ENCODE assay signal across 2 cellular contexts in the genomic region with DNA sequence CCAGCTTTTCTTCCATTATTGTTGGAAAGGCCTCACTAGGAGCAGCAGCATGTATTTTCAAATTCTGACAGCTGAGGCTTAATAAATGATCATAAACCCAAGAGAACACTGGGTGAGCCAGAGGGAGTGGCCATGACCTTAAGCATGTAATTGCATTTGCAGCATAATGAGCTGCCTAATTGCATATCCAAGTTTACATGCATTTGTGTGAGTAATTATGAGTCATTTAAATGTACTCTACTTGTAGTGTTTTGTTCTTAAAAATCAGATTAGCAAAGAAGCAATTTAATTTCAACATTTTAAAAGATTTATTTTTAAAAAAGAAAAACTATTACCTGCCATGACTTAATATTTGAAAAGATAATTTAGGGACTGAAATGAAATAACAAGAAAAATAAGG.
TF ChIP-seq lines count a peak whose summit lies in the region.

No MANE protein-coding gene starts in this region.

TF ChIP-seq in GM23338, 12 proteins besides CTCF, POLR2A, EP300 and RAD21 (continued from another document):
- TF ChIP-seq, protein P1, sequence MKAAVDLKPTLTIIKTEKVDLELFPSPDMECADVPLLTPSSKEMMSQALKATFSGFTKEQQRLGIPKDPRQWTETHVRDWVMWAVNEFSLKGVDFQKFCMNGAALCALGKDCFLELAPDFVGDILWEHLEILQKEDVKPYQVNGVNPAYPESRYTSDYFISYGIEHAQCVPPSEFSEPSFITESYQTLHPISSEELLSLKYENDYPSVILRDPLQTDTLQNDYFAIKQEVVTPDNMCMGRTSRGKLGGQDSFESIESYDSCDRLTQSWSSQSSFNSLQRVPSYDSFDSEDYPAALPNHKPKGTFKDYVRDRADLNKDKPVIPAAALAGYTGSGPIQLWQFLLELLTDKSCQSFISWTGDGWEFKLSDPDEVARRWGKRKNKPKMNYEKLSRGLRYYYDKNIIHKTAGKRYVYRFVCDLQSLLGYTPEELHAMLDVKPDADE (IDR thresholded peaks at IDR 0.05) = no peak
- TF ChIP-seq, protein P2, sequence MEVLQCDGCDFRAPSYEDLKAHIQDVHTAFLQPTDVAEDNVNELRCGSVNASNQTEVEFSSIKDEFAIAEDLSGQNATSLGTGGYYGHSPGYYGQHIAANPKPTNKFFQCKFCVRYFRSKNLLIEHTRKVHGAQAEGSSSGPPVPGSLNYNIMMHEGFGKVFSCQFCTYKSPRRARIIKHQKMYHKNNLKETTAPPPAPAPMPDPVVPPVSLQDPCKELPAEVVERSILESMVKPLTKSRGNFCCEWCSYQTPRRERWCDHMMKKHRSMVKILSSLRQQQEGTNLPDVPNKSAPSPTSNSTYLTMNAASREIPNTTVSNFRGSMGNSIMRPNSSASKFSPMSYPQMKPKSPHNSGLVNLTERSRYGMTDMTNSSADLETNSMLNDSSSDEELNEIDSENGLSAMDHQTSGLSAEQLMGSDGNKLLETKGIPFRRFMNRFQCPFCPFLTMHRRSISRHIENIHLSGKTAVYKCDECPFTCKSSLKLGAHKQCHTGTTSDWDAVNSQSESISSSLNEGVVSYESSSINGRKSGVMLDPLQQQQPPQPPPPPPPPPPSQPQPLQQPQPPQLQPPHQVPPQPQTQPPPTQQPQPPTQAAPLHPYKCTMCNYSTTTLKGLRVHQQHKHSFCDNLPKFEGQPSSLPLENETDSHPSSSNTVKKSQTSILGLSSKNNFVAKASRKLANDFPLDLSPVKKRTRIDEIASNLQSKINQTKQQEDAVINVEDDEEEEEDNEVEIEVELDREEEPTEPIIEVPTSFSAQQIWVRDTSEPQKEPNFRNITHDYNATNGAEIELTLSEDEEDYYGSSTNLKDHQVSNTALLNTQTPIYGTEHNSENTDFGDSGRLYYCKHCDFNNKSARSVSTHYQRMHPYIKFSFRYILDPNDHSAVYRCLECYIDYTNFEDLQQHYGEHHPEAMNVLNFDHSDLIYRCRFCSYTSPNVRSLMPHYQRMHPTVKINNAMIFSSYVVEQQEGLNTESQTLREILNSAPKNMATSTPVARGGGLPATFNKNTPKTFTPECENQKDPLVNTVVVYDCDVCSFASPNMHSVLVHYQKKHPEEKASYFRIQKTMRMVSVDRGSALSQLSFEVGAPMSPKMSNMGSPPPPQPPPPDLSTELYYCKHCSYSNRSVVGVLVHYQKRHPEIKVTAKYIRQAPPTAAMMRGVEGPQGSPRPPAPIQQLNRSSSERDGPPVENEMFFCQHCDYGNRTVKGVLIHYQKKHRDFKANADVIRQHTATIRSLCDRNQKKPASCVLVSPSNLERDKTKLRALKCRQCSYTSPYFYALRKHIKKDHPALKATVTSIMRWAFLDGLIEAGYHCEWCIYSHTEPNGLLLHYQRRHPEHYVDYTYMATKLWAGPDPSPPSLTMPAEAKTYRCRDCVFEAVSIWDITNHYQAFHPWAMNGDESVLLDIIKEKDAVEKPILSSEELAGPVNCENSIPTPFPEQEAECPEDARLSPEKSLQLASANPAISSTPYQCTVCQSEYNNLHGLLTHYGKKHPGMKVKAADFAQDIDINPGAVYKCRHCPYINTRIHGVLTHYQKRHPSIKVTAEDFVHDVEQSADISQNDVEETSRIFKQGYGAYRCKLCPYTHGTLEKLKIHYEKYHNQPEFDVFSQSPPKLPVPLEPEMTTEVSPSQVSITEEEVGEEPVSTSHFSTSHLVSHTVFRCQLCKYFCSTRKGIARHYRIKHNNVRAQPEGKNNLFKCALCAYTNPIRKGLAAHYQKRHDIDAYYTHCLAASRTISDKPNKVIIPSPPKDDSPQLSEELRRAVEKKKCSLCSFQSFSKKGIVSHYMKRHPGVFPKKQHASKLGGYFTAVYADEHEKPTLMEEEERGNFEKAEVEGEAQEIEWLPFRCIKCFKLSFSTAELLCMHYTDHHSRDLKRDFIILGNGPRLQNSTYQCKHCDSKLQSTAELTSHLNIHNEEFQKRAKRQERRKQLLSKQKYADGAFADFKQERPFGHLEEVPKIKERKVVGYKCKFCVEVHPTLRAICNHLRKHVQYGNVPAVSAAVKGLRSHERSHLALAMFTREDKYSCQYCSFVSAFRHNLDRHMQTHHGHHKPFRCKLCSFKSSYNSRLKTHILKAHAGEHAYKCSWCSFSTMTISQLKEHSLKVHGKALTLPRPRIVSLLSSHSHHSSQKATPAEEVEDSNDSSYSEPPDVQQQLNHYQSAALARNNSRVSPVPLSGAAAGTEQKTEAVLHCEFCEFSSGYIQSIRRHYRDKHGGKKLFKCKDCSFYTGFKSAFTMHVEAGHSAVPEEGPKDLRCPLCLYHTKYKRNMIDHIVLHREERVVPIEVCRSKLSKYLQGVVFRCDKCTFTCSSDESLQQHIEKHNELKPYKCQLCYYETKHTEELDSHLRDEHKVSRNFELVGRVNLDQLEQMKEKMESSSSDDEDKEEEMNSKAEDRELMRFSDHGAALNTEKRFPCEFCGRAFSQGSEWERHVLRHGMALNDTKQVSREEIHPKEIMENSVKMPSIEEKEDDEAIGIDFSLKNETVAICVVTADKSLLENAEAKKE (CRISPR knock-in tag; IDR thresholded peaks at IDR 0.05) = no peak
- TF ChIP-seq ZNF114 (CRISPR knock-in tag; IDR thresholded peaks at IDR 0.05) (no peak), JUNB (IDR thresholded peaks at IDR 0.05; ENCODE audit: unreplicated experiment) (no peak), CREB1 (CRISPR knock-in tag; IDR thresholded peaks at IDR 0.05; ENCODE audit: low read depth) (no peak), POLR2AphosphoS5 (IDR thresholded peaks at IDR 0.05; ENCODE audit: low read depth) (no peak), ZNF331 (CRISPR knock-in tag; IDR thresholded peaks at IDR 0.05; ENCODE audit: low read depth) (no peak), NANOG (IDR thresholded peaks at IDR 0.05; ENCODE audit: borderline replicate concordance) (no peak), STAT1 (IDR thresholded peaks at IDR 0.05; ENCODE audit: unreplicated experiment) (no peak)
TF ChIP-seq in GM23338: peak in this region for 0.

TF ChIP-seq in SK-N-SH treated with all-trans-retinoic acid at 6 μM for 48 hours, 23 proteins besides CTCF, POLR2A, EP300 and RAD21 (continued from another document):
- TF ChIP-seq, protein P3, sequence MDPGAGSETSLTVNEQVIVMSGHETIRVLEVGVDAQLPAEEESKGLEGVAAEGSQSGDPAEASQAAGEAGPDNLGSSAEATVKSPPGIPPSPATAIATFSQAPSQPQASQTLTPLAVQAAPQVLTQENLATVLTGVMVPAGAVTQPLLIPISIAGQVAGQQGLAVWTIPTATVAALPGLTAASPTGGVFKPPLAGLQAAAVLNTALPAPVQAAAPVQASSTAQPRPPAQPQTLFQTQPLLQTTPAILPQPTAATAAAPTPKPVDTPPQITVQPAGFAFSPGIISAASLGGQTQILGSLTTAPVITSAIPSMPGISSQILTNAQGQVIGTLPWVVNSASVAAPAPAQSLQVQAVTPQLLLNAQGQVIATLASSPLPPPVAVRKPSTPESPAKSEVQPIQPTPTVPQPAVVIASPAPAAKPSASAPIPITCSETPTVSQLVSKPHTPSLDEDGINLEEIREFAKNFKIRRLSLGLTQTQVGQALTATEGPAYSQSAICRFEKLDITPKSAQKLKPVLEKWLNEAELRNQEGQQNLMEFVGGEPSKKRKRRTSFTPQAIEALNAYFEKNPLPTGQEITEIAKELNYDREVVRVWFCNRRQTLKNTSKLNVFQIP (CRISPR knock-in tag; IDR thresholded peaks at IDR 0.05; ENCODE audit: borderline replicate concordance, low read depth) = no peak
- TF ChIP-seq ZC3H10 (CRISPR knock-in tag; IDR thresholded peaks at IDR 0.05) (no peak; the same call in 1 of the 2 replicates), ZNF565 (CRISPR knock-in tag; conservative IDR thresholded peaks at IDR 0.05; ENCODE audit: low read depth) (no peak), TCF4 (CRISPR knock-in tag; IDR thresholded peaks at IDR 0.05; ENCODE audit: borderline replicate concordance) (peak; percentile 31; the same call in 1 of the 2 replicates), PPARA (CRISPR knock-in tag; IDR thresholded peaks at IDR 0.05; ENCODE audit: borderline replicate concordance) (no peak), ISL1 (CRISPR knock-in tag; IDR thresholded peaks at IDR 0.05) (peak; percentile 99), GLIS3 (CRISPR knock-in tag; IDR thresholded peaks at IDR 0.05) (0 out of 2 replicates have a peak, but pooled peaks have one; percentile 73), ZNF8 (CRISPR knock-in tag; IDR thresholded peaks at IDR 0.05) (no peak; the same call in 1 of the 2 replicates), OSR1 (CRISPR knock-in tag; IDR thresholded peaks at IDR 0.05) (no peak), ARNTL (CRISPR knock-in tag; IDR thresholded peaks at IDR 0.05; ENCODE audit: borderline replicate concordance, low read depth) (no peak), ESRRG (CRISPR knock-in tag; IDR thresholded peaks at IDR 0.05) (no peak), ZFP30 (CRISPR knock-in tag; IDR thresholded peaks at IDR 0.05) (no peak), RARB (CRISPR knock-in tag; IDR thresholded peaks at IDR 0.05) (no peak), SNAI2 (CRISPR knock-in tag; IDR thresholded peaks at IDR 0.05) (0 out of 2 replicates have a peak, but pooled peaks have one; percentile 54), BACH2 (CRISPR knock-in tag; IDR thresholded peaks at IDR 0.05; ENCODE audit: borderline replicate concordance) (no peak), ZNF70 (CRISPR knock-in tag; IDR thresholded peaks at IDR 0.05) (no peak), TOX (CRISPR knock-in tag; IDR thresholded peaks at IDR 0.05; ENCODE audit: borderline replicate concordance) (no peak)
- TF ChIP-seq, protein P4, sequence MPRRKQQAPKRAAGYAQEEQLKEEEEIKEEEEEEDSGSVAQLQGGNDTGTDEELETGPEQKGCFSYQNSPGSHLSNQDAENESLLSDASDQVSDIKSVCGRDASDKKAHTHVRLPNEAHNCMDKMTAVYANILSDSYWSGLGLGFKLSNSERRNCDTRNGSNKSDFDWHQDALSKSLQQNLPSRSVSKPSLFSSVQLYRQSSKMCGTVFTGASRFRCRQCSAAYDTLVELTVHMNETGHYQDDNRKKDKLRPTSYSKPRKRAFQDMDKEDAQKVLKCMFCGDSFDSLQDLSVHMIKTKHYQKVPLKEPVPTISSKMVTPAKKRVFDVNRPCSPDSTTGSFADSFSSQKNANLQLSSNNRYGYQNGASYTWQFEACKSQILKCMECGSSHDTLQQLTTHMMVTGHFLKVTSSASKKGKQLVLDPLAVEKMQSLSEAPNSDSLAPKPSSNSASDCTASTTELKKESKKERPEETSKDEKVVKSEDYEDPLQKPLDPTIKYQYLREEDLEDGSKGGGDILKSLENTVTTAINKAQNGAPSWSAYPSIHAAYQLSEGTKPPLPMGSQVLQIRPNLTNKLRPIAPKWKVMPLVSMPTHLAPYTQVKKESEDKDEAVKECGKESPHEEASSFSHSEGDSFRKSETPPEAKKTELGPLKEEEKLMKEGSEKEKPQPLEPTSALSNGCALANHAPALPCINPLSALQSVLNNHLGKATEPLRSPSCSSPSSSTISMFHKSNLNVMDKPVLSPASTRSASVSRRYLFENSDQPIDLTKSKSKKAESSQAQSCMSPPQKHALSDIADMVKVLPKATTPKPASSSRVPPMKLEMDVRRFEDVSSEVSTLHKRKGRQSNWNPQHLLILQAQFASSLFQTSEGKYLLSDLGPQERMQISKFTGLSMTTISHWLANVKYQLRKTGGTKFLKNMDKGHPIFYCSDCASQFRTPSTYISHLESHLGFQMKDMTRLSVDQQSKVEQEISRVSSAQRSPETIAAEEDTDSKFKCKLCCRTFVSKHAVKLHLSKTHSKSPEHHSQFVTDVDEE (CRISPR knock-in tag; IDR thresholded peaks at IDR 0.05) = no peak
- TF ChIP-seq, protein P5, sequence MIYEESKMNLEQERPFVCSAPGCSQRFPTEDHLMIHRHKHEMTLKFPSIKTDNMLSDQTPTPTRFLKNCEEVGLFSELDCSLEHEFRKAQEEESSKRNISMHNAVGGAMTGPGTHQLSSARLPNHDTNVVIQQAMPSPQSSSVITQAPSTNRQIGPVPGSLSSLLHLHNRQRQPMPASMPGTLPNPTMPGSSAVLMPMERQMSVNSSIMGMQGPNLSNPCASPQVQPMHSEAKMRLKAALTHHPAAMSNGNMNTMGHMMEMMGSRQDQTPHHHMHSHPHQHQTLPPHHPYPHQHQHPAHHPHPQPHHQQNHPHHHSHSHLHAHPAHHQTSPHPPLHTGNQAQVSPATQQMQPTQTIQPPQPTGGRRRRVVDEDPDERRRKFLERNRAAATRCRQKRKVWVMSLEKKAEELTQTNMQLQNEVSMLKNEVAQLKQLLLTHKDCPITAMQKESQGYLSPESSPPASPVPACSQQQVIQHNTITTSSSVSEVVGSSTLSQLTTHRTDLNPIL (CRISPR knock-in tag; IDR thresholded peaks at IDR 0.05; ENCODE audit: low read depth) = peak; percentile 63; the same call in 1 of the 2 replicates
